Comparison of ENCODE assay signal across 6 cellular contexts in the genomic region with DNA sequence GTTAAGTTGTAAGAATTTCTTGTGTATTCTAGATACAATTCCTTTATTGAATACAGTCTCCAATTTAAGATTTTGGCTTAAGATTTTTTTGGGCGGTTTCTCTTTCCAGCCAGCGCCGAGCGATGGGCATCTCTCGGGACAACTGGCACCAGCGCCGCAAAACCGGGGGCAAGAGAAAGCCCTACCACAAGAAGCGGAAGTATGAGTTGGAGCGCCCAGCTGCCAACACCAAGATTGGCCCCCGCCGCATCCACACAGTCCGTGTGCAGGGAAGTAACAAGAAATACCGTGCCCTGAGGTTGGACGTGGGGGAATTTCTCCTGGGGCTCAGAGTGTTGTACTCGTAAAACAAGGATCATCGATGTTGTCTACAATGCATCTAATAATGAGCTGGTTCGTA.
"Had no signal": no experiment of that assay in that cellular context is flagged by ENCODE, and none has a peak within 500 bp of the region (broad histone marks: within the 10 kb centered on the region; RNA-seq: fewer than 3 reads in every experiment).

No MANE protein-coding gene starts in this region.

- H3K27ac ChIP-seq: GM23248 had no signal

- H2AFZ ChIP-seq: GM23248 had no signal

- DNase-seq: GM23248, H9, HCEC 1CT, KBM-7 had no signal

- H3K4me3 Mint-ChIP-seq: H9, IgD-negative memory B cell had no signal

- H3K27me3 Mint-ChIP-seq: IgD-negative memory B cell had no signal

- H3K9ac ChIP-seq: GM23248 had no signal

- H3K36me3 Mint-ChIP-seq: IgD-negative memory B cell had no signal

- H3K27ac Mint-ChIP-seq: H9, IgD-negative memory B cell had no signal

- ATAC-seq: HepG2 had no signal

- H3K4me3 ChIP-seq: GM23248 had no signal

- H3K4me1 Mint-ChIP-seq: IgD-negative memory B cell had no signal
